In the genomic region with DNA sequence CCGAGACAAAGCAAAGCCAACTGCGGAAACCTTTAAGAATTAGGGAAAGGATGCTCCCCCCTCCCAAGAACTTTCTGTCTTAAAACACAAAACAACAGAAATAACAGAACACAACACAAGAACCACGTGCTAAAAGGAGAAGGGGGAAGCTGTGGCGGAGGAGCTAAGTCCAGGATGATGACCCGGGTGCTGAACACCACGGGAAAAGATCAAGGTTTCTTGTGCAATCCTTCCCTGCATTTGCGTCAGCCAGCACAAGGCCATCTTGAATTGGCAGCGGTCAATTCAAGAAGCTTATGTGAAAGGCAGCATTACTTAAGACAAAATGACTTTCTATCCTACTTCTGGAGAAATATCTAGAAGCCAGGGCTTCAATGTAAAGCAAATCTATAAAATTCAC, we compare ENCODE assay signal across 17 cellular contexts. TPM values are rescaled to one million over a fixed set of nuclear protein-coding genes. Genes with fewer than 3 reads are reported as not detected.
DNase-seq lines count a peak whose midpoint lies in the region; ATAC-seq, FAIRE-seq and TF ChIP-seq lines count a peak whose summit lies in the region.
"Had no signal": no experiment of that assay in that cellular context is flagged by ENCODE, and none has a peak within 500 bp of the region (broad histone marks: within the 10 kb centered on the region; RNA-seq: fewer than 3 reads in every experiment).

No MANE protein-coding gene starts in this region.

- H3K56ac ChIP-seq in H1 (replicated peaks; ENCODE audit: insufficient read length, low read depth, low read length), result no peak overlapping the region

- no peak for ATAC-seq in HG03135 (IDR thresholded peaks at IDR 0.05; ENCODE audit: unreplicated experiment)
- ATAC-seq: activated CD8-positive, alpha-beta T cell treated with anti-CD3 and anti-CD28 coated beads for 36 hours had no signal

- H3K4me2 ChIP-seq in H1 (ENCODE audit: insufficient read depth in 1 of 2, low read depth in 2 of 2, low read length in 2 of 2), result no peak overlapping the region; a peak in 1 of 4 replicates

- no peak overlapping the region for H2BK120ac ChIP-seq in H1 (replicated peaks; ENCODE audit: low read depth, low read length)

- BruUV-seq in Caco-2 (replicated peaks; lab: Mats Ljungman, UMichigan), result no TSS peak

- H2AFZ ChIP-seq in H1 (ENCODE audit: low read length), result peak overlapping the region; percentile 97

- DNase-seq in Caco-2 (no peak), NOMO-1 (lab: John Stamatoyannopoulos, UW; ENCODE audit: unreplicated experiment in 2 of 2) (peak; percentile 17 to 58), H1 (ENCODE audit: low read depth in 1 of 2, low spot score in 2 of 2) (no peak), medulla oblongata (ENCODE audit: extremely low spot score) (peak; percentile 58), NCI-H226 (no peak), AML-193 (lab: John Stamatoyannopoulos, UW) (no peak)
- DNase-seq in CD4-positive, alpha-beta memory T cell, result no peak
- DNase-seq: activated CD8-positive, alpha-beta T cell treated with anti-CD3 and anti-CD28 coated beads for 36 hours; kidney; NCI-H1417 treated with DMSO at 0.1 percent for 48 hours; NCI-H2171; NCI-H748 treated with DMSO at 0.1 percent for 48 hours; occipital lobe; stimulated activated CD4-positive, alpha-beta T cell treated with anti-CD3 and anti-CD28 coated beads, Interleukin-2, amount 100 ng/mL, for 48 hours had no signal

- H3K9me3 ChIP-seq in Caco-2 (no peaks in the 10 kb centered on the region; the same call in 1 of the 2 replicates), H1 (ENCODE audit: insufficient read depth in 2 of 2, low read depth in 1 of 2, low read length in 1 of 2) (no peaks in the 10 kb centered on the region)
- no peaks in the 10 kb centered on the region for H3K9me3 ChIP-seq in CD4-positive, alpha-beta memory T cell (ENCODE audit: control insufficient read depth in 1 of 2, low read length in 2 of 2)
- H3K9me3 ChIP-seq: esophagus muscularis mucosa had no signal

- H3K23me2 ChIP-seq in H1 (ENCODE audit: low read depth, low read length), result 0 out of 2 replicates have a peak, but pooled peaks cover 1% of the 10 kb centered on the region

- intact Hi-C loops in Caco-2 (cut with micrococcal nuclease; ENCODE audit: unreplicated experiment), result no loop called here
- intact Hi-C loops in CD4-positive, alpha-beta memory T cell (cut with micrococcal nuclease), result no loop called here

- peak overlapping the region; percentile 65 for H3K27ac Mint-ChIP-seq in Caco-2 (ENCODE audit: unreplicated experiment)
- H3K27ac Mint-ChIP-seq in CD4-positive, alpha-beta memory T cell, result no peak overlapping the region
- H3K27ac Mint-ChIP-seq: activated CD8-positive, alpha-beta T cell treated with anti-CD3 and anti-CD28 coated beads for 36 hours had no signal

- POLR2A ChIA-PET in Caco-2 (lab: Charles Lee), result no interaction called here
- POLR2A ChIA-PET in H1 (lab: Charles Lee; ENCODE audit: partially characterized antibody), result interaction anchor here (1.1 to 2.4 kb wide), 4 partner anchors 9 to 23 kb away, joined by 3 to 9 read pairs (median 6); a partner anchor contains a TSS
- POLR2A ChIA-PET in CD4-positive, alpha-beta memory T cell (lab: Charles Lee; ENCODE audit: partially characterized antibody), result no interaction called here

- H3K9ac ChIP-seq in H1 (replicated peaks in 1 of 4; ENCODE audit: extremely low read depth in 1 of 4, low read depth in 3 of 4, low read length in 3 of 4), result no peak overlapping the region

- H3K79me1 ChIP-seq in H1 (ENCODE audit: low read depth, low read length), result no peaks in the 10 kb centered on the region

- no peak overlapping the region for H3K4me3 Mint-ChIP-seq in Caco-2 (ENCODE audit: unreplicated experiment)
- H3K4me3 Mint-ChIP-seq in CD4-positive, alpha-beta memory T cell, result no peak overlapping the region
- H3K4me3 Mint-ChIP-seq: activated CD8-positive, alpha-beta T cell treated with anti-CD3 and anti-CD28 coated beads for 36 hours had no signal

- H4K8ac ChIP-seq in H1 (ENCODE audit: extremely low read depth, insufficient read depth, low read length), result no peak overlapping the region; the same call in 1 of the 2 replicates

- no peaks in the 10 kb centered on the region for H3K27me3 Mint-ChIP-seq in Caco-2 (ENCODE audit: insufficient read depth, unreplicated experiment)
- H3K27me3 Mint-ChIP-seq in CD4-positive, alpha-beta memory T cell, result no peaks in the 10 kb centered on the region

- no peak overlapping the region; the same call in 1 of the 2 replicates for H2BK20ac ChIP-seq in H1 (ENCODE audit: low read length)

- no peaks in the 10 kb centered on the region for H3K79me2 ChIP-seq in H1 (ENCODE audit: control insufficient read depth in 1 of 2, insufficient read depth in 2 of 2, low read length in 2 of 2)

- H3K4ac ChIP-seq in H1 (replicated peaks; ENCODE audit: insufficient read length, low read depth, low read length), result no peak overlapping the region

- H3K18ac ChIP-seq in H1 (ENCODE audit: extremely low read depth, low read length), result peak overlapping the region; percentile 72

- peak overlapping the region; percentile 95 for H2AK5ac ChIP-seq in H1 (ENCODE audit: low read depth, low read length)

- no peak for TF ChIP-seq EP300 in H1 (IDR thresholded peaks at IDR 0.05; ENCODE audit: borderline replicate concordance in 1 of 2, low read depth in 2 of 2, low read length in 2 of 2)

- peaks cover 8% of the 10 kb centered on the region for H3K9me3 Mint-ChIP-seq in Caco-2 (ENCODE audit: unreplicated experiment)
- H3K9me3 Mint-ChIP-seq in CD4-positive, alpha-beta memory T cell, result no peaks in the 10 kb centered on the region
- H3K9me3 Mint-ChIP-seq: activated CD8-positive, alpha-beta T cell treated with anti-CD3 and anti-CD28 coated beads for 36 hours had no signal

- H3K36me3 ChIP-seq in Caco-2 (ENCODE audit: control insufficient read depth, insufficient read depth, low read length), result no peaks in the 10 kb centered on the region
- H3K36me3 ChIP-seq in H1 (ENCODE audit: control insufficient read depth in 2 of 4, insufficient read depth in 4 of 4, low read length in 3 of 4), result no peaks in the 10 kb centered on the region
- H3K36me3 ChIP-seq in CD4-positive, alpha-beta memory T cell (ENCODE audit: insufficient read depth, low read length), result no peaks in the 10 kb centered on the region
- H3K36me3 ChIP-seq: esophagus muscularis mucosa had no signal

- WGBS in H1 (ENCODE audit: extremely low coverage in 1 of 2, insufficient coverage in 1 of 2, insufficient read length in 1 of 2, insufficient replicate concordance in 2 of 2, low coverage in 1 of 2, low lambda C conversion rate in 2 of 2, missing lambda C conversion rate in 1 of 2), 2 experiments, result 85% methylated on average over 8 of the region's 8 CpGs; no CpG with 5 or more reads in 1 of the 2 experiments

- H3K23ac ChIP-seq in H1 (ENCODE audit: insufficient read length), result no peak overlapping the region

- no peak overlapping the region for H3K14ac ChIP-seq in H1 (ENCODE audit: insufficient read length)

- FAIRE-seq in H1 (lab: Jason Lieb, UNC), result peak; percentile 60
- FAIRE-seq: bronchial epithelial cell, kidney had no signal

- TF ChIP-seq RAD21 in H1 (IDR thresholded peaks at IDR 0.05 in 1 of 2, conservative IDR thresholded peaks at IDR 0.05 in 1 of 2; ENCODE audit: low read depth in 2 of 2, low read length in 2 of 2), result no peak

- no peak overlapping the region for H2BK15ac ChIP-seq in H1 (ENCODE audit: low read length)

- H4K20me1 ChIP-seq in H1 (replicated peaks in 1 of 2; ENCODE audit: control insufficient read depth in 1 of 2, insufficient read depth in 2 of 2, low read length in 2 of 2), result no peaks in the 10 kb centered on the region

- H3K27me3 ChIP-seq in Caco-2 (replicated peaks; ENCODE audit: control insufficient read depth, insufficient read depth, low read length) (no peaks in the 10 kb centered on the region), H1 (replicated peaks in 1 of 4; ENCODE audit: control insufficient read depth in 3 of 4, extremely low read depth in 1 of 4, insufficient read depth in 3 of 4, low read length in 3 of 4) (no peaks in the 10 kb centered on the region)
- no peaks in the 10 kb centered on the region for H3K27me3 ChIP-seq in CD4-positive, alpha-beta memory T cell (ENCODE audit: insufficient read depth, low read length)
- H3K27me3 ChIP-seq: esophagus muscularis mucosa had no signal

- H3K4me1 ChIP-seq in Caco-2, result peaks cover 13% of the 10 kb centered on the region
- H3K4me1 ChIP-seq in H1 (replicated peaks in 1 of 4; ENCODE audit: control insufficient read depth in 3 of 4, insufficient read depth in 4 of 4, low read length in 3 of 4), result peaks cover 0 to 2% (median 0%) of the 10 kb centered on the region in 4 experiments; a peak in 1 of 7 replicates
- H3K4me1 ChIP-seq in CD4-positive, alpha-beta memory T cell (ENCODE audit: insufficient read depth, low read length), result no peaks in the 10 kb centered on the region

- TF ChIP-seq CTCF in Caco-2 (IDR thresholded peaks at IDR 0.05; ENCODE audit: insufficient read depth in 1 of 2, low read depth in 1 of 2, low read length in 1 of 2, severe bottlenecking in 1 of 2, unreplicated experiment in 1 of 2), result no peak
- no peak for TF ChIP-seq CTCF in H1 (IDR thresholded peaks at IDR 0.05; ENCODE audit: control extremely low read depth in 1 of 3, insufficient read depth in 1 of 3, low read depth in 1 of 3, low read length in 3 of 3)

- H3K27ac ChIP-seq in H1 (ENCODE audit: low read depth, low read length), result no peak overlapping the region
- no peak overlapping the region for H3K27ac ChIP-seq in CD4-positive, alpha-beta memory T cell (ENCODE audit: low read depth, low read length)
- H3K27ac ChIP-seq: esophagus muscularis mucosa had no signal

- H4K5ac ChIP-seq in H1 (ENCODE audit: insufficient read length, low read depth, low read length), result no peak overlapping the region

- H3K36me3 Mint-ChIP-seq in Caco-2 (ENCODE audit: insufficient read depth, unreplicated experiment), result no peaks in the 10 kb centered on the region
- no peaks in the 10 kb centered on the region for H3K36me3 Mint-ChIP-seq in CD4-positive, alpha-beta memory T cell

- no peak for TF ChIP-seq POLR2A in H1 (IDR thresholded peaks at IDR 0.05; ENCODE audit: control extremely low read depth in 1 of 2, low read depth in 2 of 2, low read length in 2 of 2)

- peaks cover 15% of the 10 kb centered on the region for H3K4me1 Mint-ChIP-seq in Caco-2 (ENCODE audit: low read depth, unreplicated experiment)
- H3K4me1 Mint-ChIP-seq in CD4-positive, alpha-beta memory T cell, result peaks cover 0 to 2% (median 0%) of the 10 kb centered on the region in 4 donors

- H2BK12ac ChIP-seq in H1 (ENCODE audit: low read depth, low read length), result peak overlapping the region; percentile 96

- no peak overlapping the region for H4K91ac ChIP-seq in H1 (replicated peaks; ENCODE audit: insufficient read length, low read length)

- no peak overlapping the region for H3K4me3 ChIP-seq in Caco-2 (ENCODE audit: low read depth, low read length)
- no peak overlapping the region for H3K4me3 ChIP-seq in H1 (ENCODE audit: extremely low read depth in 1 of 4, insufficient read depth in 2 of 4, low read depth in 3 of 4, low read length in 4 of 4)
- H3K4me3 ChIP-seq in CD4-positive, alpha-beta memory T cell (ENCODE audit: low read length in 2 of 2), result no peak overlapping the region
- H3K4me3 ChIP-seq: esophagus muscularis mucosa had no signal

- peak overlapping the region; percentile 88; the same call in 1 of the 2 replicates for H2BK5ac ChIP-seq in H1 (ENCODE audit: low read depth, low read length)

- CTCF ChIA-PET in Caco-2 (lab: Charles Lee) (no interaction called here), H1 (lab: Charles Lee; ENCODE audit: partially characterized antibody) (interaction anchor here (1.0 to 2.1 kb wide), 6 partner anchors 9 to 137 kb away, joined by 3 to 9 read pairs (median 5); a partner anchor contains a TSS)
- CTCF ChIA-PET in CD4-positive, alpha-beta memory T cell (lab: Charles Lee; ENCODE audit: partially characterized antibody), result interaction anchor here (1.3 to 2.0 kb wide), 3 partner anchors 9 to 136 kb away, joined by 4 to 6 read pairs (median 6); no protein-coding TSS in a partner anchor

RNA-seq across cellular contexts. Expression of a gene that starts 11.0 kb away (rescaled TPM):
- 25.0 and 26.3 TPM in 2 replicates for total RNA-seq in Caco-2 (2022)
- 16.2 and 18.3 TPM in 2 replicates for total RNA-seq in H1 (2021; fragmentation: NEBNext Ultra II Directional; extraction: Animal tissue kit (Norgen Biotek cat#: 25700))
- polyA plus RNA-seq in H1 (2011; rRNA removed), result 7.3 and 9.8 TPM in 2 replicates
- polyA plus RNA-seq in H1 (2011; cell fraction: cytosol; rRNA removed), result 12.6 TPM
- polyA plus RNA-seq in H1 (2011; cell fraction: nucleus; rRNA removed), result 4.3 TPM
- 9.6 to 13.3 TPM (median 9.8 TPM) in 4 replicates for polyA plus RNA-seq in H1 (2012, experiment 1 of 2)
- polyA plus RNA-seq in H1 (2012, experiment 2 of 2), result 1.9 TPM
- 11.1 TPM for polyA plus RNA-seq in H1 (2013, experiment 1 of 2)
- 10.9 TPM for polyA plus RNA-seq in H1 (2013, experiment 2 of 2)
- 10.7 and 14.9 TPM in 2 replicates for polyA minus RNA-seq in H1 (2011; rRNA and poly(A)+ RNA removed)
- polyA minus RNA-seq in H1 (2011; cell fraction: cytosol; rRNA and poly(A)+ RNA removed), result 8.5 TPM
- 7.5 TPM for polyA minus RNA-seq in H1 (2011; cell fraction: nucleus; rRNA and poly(A)+ RNA removed)
- 10 to 100 TPM; 51.0 to 52.0 TPM for total RNA-seq in CD4-positive, alpha-beta memory T cell
- 100 to 1,000 TPM in 1 of 2 donors, 10 to 100 TPM in 1; 71.7 to 107 TPM for polyA plus RNA-seq in CD4-positive, alpha-beta memory T cell

RNA-seq across cellular contexts. Expression of a gene that starts 38.0 kb away (rescaled TPM):
- 63.9 and 76.8 TPM in 2 replicates for total RNA-seq in Caco-2 (2022)
- total RNA-seq in H1 (2021; fragmentation: NEBNext Ultra II Directional; extraction: Animal tissue kit (Norgen Biotek cat#: 25700)), result 55.9 and 60.5 TPM in 2 replicates
- polyA plus RNA-seq in H1 (2011; rRNA removed), result 24.1 and 31.6 TPM in 2 replicates
- 33.4 TPM for polyA plus RNA-seq in H1 (2011; cell fraction: cytosol; rRNA removed)
- 24.1 TPM for polyA plus RNA-seq in H1 (2011; cell fraction: nucleus; rRNA removed)
- polyA plus RNA-seq in H1 (2012, experiment 1 of 2), result 33.5 to 43.7 TPM (median 37.2 TPM) in 4 replicates
- polyA plus RNA-seq in H1 (2012, experiment 2 of 2), result 7.8 TPM
- polyA plus RNA-seq in H1 (2013, experiment 1 of 2), result 23.4 TPM
- polyA plus RNA-seq in H1 (2013, experiment 2 of 2), result 24.5 TPM
- polyA minus RNA-seq in H1 (2011; rRNA and poly(A)+ RNA removed), result 59.4 and 60.2 TPM in 2 replicates
- 36.3 TPM for polyA minus RNA-seq in H1 (2011; cell fraction: cytosol; rRNA and poly(A)+ RNA removed)
- 25.1 TPM for polyA minus RNA-seq in H1 (2011; cell fraction: nucleus; rRNA and poly(A)+ RNA removed)
- 100 to 1,000 TPM; 122 to 125 TPM for total RNA-seq in CD4-positive, alpha-beta memory T cell
- polyA plus RNA-seq in CD4-positive, alpha-beta memory T cell, result 10 to 100 TPM; 16.8 to 22.8 TPM

Comparison
In these comparisons a context has a peak if more than half of its experiments do, and no peak if none do; other contexts are left out.
1. DNase-seq: peak in NOMO-1 (2 of 2) and medulla oblongata (single experiment); none in Caco-2 (0 of 2), H1 (0 of 2), NCI-H226 (single experiment), CD4-positive, alpha-beta memory T cell (0 of 5) and AML-193 (0 of 2).